20 cellular contexts compared by ENCODE assay signal in the genomic region with DNA sequence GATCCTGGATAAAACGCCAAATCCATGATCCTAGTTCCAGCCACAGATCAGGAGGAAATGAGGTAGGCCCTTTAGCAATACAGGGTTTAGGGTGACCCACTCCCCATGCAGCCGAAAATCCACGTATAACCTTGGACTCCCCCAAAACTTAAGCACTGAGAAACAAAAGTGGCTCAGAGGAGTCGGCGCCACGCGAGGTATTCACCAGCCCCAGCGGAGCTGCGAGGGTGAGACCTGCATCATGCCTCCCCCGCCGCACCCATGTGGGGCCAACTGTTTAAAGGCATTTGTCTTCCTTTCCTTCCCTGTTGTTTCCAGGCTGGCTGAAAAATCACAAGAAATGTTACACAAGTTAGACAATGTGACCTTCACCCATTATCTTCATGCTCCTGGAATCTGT.
"Had no signal": no experiment of that assay in that cellular context is flagged by ENCODE, and none has a peak within 500 bp of the region (broad histone marks: within the 10 kb centered on the region; RNA-seq: fewer than 3 reads in every experiment).

No MANE protein-coding gene starts in this region.

- H3K4me1 ChIP-seq: gastrocnemius medialis, psoas muscle had no signal

- H3K4me3 Mint-ChIP-seq: activated CD8-positive, alpha-beta T cell treated with anti-CD3 and anti-CD28 coated beads for 36 hours; activated naive CD8-positive, alpha-beta T cell treated with anti-CD3 and anti-CD28 coated beads, Interleukin-2, amount 10 ng/mL, durations not matched to agents 7 days and 5 days; activated T-helper 17 cell treated with anti-CD3 and anti-CD28 coated beads, Interleukin-2, amount 50 U/mL, for 72 hours; naive thymus-derived CD4-positive, alpha-beta T cell; neural progenitor cell had no signal

- H3K27ac Mint-ChIP-seq: activated CD8-positive, alpha-beta T cell treated with anti-CD3 and anti-CD28 coated beads for 36 hours; activated naive CD8-positive, alpha-beta T cell treated with anti-CD3 and anti-CD28 coated beads, Interleukin-2, amount 10 ng/mL, durations not matched to agents 7 days and 5 days; activated T-helper 17 cell treated with anti-CD3 and anti-CD28 coated beads, Interleukin-2, amount 50 U/mL, for 72 hours; neural progenitor cell had no signal

- H3K27me3 ChIP-seq: body of pancreas, gastrocnemius medialis, neural progenitor cell, ovary, stomach, upper lobe of left lung had no signal

- H3K9me3 Mint-ChIP-seq: activated T-helper 17 cell treated with anti-CD3 and anti-CD28 coated beads, Interleukin-2, amount 50 U/mL, for 72 hours; naive thymus-derived CD4-positive, alpha-beta T cell; neural progenitor cell had no signal

- DNase-seq: activated CD4-positive, alpha-beta T cell treated with anti-CD3 and anti-CD28 coated beads for 48 hours; activated CD8-positive, alpha-beta T cell treated with anti-CD3 and anti-CD28 coated beads for 36 hours; activated naive CD4-positive, alpha-beta T cell; activated naive CD8-positive, alpha-beta T cell treated with anti-CD3 and anti-CD28 coated beads, Interleukin-2, amount 10 ng/mL, durations not matched to agents 7 days and 5 days; activated T-cell treated with anti-CD3 and anti-CD28 coated beads, Interleukin-2, amount 50 U/mL, for 1 hour; body of pancreas; caudate nucleus; gastrocnemius medialis; head of caudate nucleus; kidney glomerular epithelial cell; mesenchymal stem cell; naive thymus-derived CD4-positive, alpha-beta T cell; ovary; psoas muscle; right cardiac atrium; stomach; SW 1271 had no signal

- H3K27me3 Mint-ChIP-seq: activated CD8-positive, alpha-beta T cell treated with anti-CD3 and anti-CD28 coated beads for 36 hours; activated naive CD8-positive, alpha-beta T cell treated with anti-CD3 and anti-CD28 coated beads, Interleukin-2, amount 10 ng/mL, durations not matched to agents 7 days and 5 days; activated T-helper 17 cell treated with anti-CD3 and anti-CD28 coated beads, Interleukin-2, amount 50 U/mL, for 72 hours; naive thymus-derived CD4-positive, alpha-beta T cell had no signal

- H3K36me3 ChIP-seq: gastrocnemius medialis, neural progenitor cell, ovary, stomach, upper lobe of left lung had no signal

- H3K9me3 ChIP-seq: body of pancreas, gastrocnemius medialis, ovary, psoas muscle, stomach, upper lobe of left lung had no signal

- H3K4me3 ChIP-seq: body of pancreas, gastrocnemius medialis, neural progenitor cell, ovary, psoas muscle, stomach, upper lobe of left lung had no signal

- H3K27ac ChIP-seq: body of pancreas, gastrocnemius medialis, neural progenitor cell, ovary, psoas muscle, stomach, upper lobe of left lung had no signal
